ENCODE assay signal across 25 cellular contexts in the genomic region with DNA sequence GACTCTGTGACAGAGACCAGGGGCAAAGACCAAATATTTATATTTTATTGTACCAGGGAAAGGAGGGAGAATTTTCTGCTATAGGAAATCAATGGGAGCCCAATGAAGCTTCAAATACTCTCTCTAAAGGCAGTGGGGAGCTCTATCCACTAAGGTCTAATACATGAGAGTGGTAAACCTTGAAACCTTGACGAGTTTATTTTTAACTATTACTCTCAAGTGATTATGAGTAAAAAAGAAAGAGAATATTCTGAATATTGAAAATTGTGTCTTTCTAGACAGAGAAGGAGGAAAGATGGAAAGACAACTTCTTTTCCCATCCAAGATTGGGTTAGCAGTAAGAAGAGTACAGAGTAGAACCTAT.
DNase-seq lines count a peak whose midpoint lies in the region; ATAC-seq and TF ChIP-seq lines count a peak whose summit lies in the region.
"Had no signal": no experiment of that assay in that cellular context is flagged by ENCODE, and none has a peak within 500 bp of the region (broad histone marks: within the 10 kb centered on the region; RNA-seq: fewer than 3 reads in every experiment).

No MANE protein-coding gene starts in this region.

- peak; percentile 40 for ATAC-seq in GM19397 (IDR thresholded peaks at IDR 0.05; ENCODE audit: unreplicated experiment)
- ATAC-seq in HG02763 (IDR thresholded peaks at IDR 0.05; ENCODE audit: unreplicated experiment) = peak; percentile 34
- ATAC-seq in HG03460 (IDR thresholded peaks at IDR 0.05; ENCODE audit: unreplicated experiment) = peak; percentile 44
- ATAC-seq in esophagus mucosa = no peak
- no peak for ATAC-seq in GM18867 (IDR thresholded peaks at IDR 0.05; ENCODE audit: unreplicated experiment)
- ATAC-seq in HG02588 (IDR thresholded peaks at IDR 0.05; ENCODE audit: unreplicated experiment) = no peak
- ATAC-seq: Panc1 had no signal

- no TSS peak for BruUV-seq in A673 (replicated peaks; lab: Mats Ljungman, UMichigan)

- POLR2A ChIA-PET in A673 (lab: Charles Lee; ENCODE audit: low non-redundant PET) = no interaction called here

- CTCF ChIA-PET in A673 (lab: Charles Lee) = no interaction called here

- H3K27ac ChIP-seq in A673 (ENCODE audit: low read depth, low read length, poor library complexity, severe bottlenecking) = peak overlapping the region; percentile 63
- H3K27ac ChIP-seq: left ventricle myocardium inferior had no signal

- DNase-seq in A673 (ENCODE audit: low spot score) (no peak), NCI-H128 (lab: John Stamatoyannopoulos, UW; ENCODE audit: unreplicated experiment) (no peak)
- DNase-seq: activated CD4-positive, alpha-beta T cell treated with anti-CD3 and anti-CD28 coated beads, Interleukin-2, amount 50 U/mL, for 4 hours; activated CD4-positive, CD25-positive, alpha-beta regulatory T cell; activated effector memory CD4-positive, alpha-beta T cell treated with Interleukin-2 at 50 U/mL for 16 hours; activated naive CD8-positive, alpha-beta T cell treated with anti-CD3 and anti-CD28 coated beads, Interleukin-2, amount 10 ng/mL, durations not matched to agents 7 days and 5 days; central memory CD4-positive, alpha-beta T cell; dermis blood vessel endothelial cell; DMS79; H7; left ventricle myocardium inferior; NCI-H1105 treated with DMSO at 0.1 percent for 48 hours; NCI-H2107; NCI-H446; occipital lobe; stimulated activated CD8-positive, alpha-beta memory T cell treated with anti-CD3 and anti-CD28 coated beads, Interleukin-4, amount 100 ng/mL, for 48 hours; SW 1271; T1000 had no signal

- no peak for TF ChIP-seq CTCF in A673 (conservative IDR thresholded peaks at IDR 0.05; ENCODE audit: low read depth, low read length)

- no peaks in the 10 kb centered on the region for H3K36me3 ChIP-seq in A673 (ENCODE audit: insufficient read depth, low read length, poor library complexity, severe bottlenecking)
- H3K36me3 ChIP-seq: left ventricle myocardium inferior had no signal

- no peaks in the 10 kb centered on the region for H3K27me3 ChIP-seq in A673 (replicated peaks; ENCODE audit: insufficient read depth, low read depth, low read length, poor library complexity)

- peaks cover 55% of the 10 kb centered on the region for H3K4me1 ChIP-seq in A673 (ENCODE audit: insufficient read depth, low read length, poor library complexity, severe bottlenecking)
- H3K4me1 ChIP-seq: left ventricle myocardium inferior had no signal

- H3K4me3 ChIP-seq in A673 (ENCODE audit: low read depth, low read length, poor library complexity, severe bottlenecking) = no peak overlapping the region
- H3K4me3 ChIP-seq: left ventricle myocardium inferior had no signal

- no peaks in the 10 kb centered on the region for H3K9me3 ChIP-seq in A673 (ENCODE audit: low read depth, low read length, poor library complexity, severe bottlenecking)
- H3K9me3 ChIP-seq: left ventricle myocardium inferior had no signal

- intact Hi-C loops in A673 (cut with micrococcal nuclease; ENCODE audit: unreplicated experiment) = loop anchor here (5.0 kb wide), 1 partner anchor 37 kb away; no protein-coding TSS in a partner anchor

Comparison
In these comparisons a context has a peak if more than half of its experiments do, and no peak if none do; other contexts are left out.
1. ATAC-seq: peak in GM19397 (single experiment), HG02763 (single experiment) and HG03460 (single experiment); none in esophagus mucosa (single experiment), GM18867 (single experiment) and HG02588 (single experiment).